1 cellular context compared by ENCODE assay signal in genomic region chr10:118501637-118502440, GRCh38.
TF ChIP-seq lines count a peak whose summit lies in the region.

No MANE protein-coding gene starts in this region.

TF ChIP-seq in SK-N-SH treated with all-trans-retinoic acid at 6 μM for 48 hours, 23 proteins besides CTCF, POLR2A, EP300 and RAD21 (continued from another document):
- no peak for TF ChIP-seq PATZ1 (CRISPR knock-in tag; IDR thresholded peaks at IDR 0.05; ENCODE audit: borderline replicate concordance)
- no peak for TF ChIP-seq RARB (CRISPR knock-in tag; IDR thresholded peaks at IDR 0.05)
- TF ChIP-seq ZFP30 (CRISPR knock-in tag; IDR thresholded peaks at IDR 0.05): no peak
- TF ChIP-seq BACH2 (CRISPR knock-in tag; IDR thresholded peaks at IDR 0.05; ENCODE audit: borderline replicate concordance): no peak
- TF ChIP-seq ZFP3 (CRISPR knock-in tag; IDR thresholded peaks at IDR 0.05): no peak
- no peak for TF ChIP-seq TCF4 (CRISPR knock-in tag; IDR thresholded peaks at IDR 0.05; ENCODE audit: borderline replicate concordance)
- TF ChIP-seq ESRRG (CRISPR knock-in tag; IDR thresholded peaks at IDR 0.05): no peak
- no peak for TF ChIP-seq GLIS3 (CRISPR knock-in tag; IDR thresholded peaks at IDR 0.05)
